In genomic region chr17:50707296-50708049, GRCh38 we compare ENCODE assay signal across 1 cellular context.
TF ChIP-seq lines count a peak whose summit lies in the region.

A gene with protein sequence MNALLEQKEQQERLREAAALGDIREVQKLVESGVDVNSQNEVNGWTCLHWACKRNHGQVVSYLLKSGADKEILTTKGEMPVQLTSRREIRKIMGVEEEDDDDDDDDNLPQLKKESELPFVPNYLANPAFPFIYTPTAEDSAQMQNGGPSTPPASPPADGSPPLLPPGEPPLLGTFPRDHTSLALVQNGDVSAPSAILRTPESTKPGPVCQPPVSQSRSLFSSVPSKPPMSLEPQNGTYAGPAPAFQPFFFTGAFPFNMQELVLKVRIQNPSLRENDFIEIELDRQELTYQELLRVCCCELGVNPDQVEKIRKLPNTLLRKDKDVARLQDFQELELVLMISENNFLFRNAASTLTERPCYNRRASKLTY (minus strand): TSS chr17:50707914. CDS start chr17:50707654, 260 bp downstream.

TF ChIP-seq in K562, 482 proteins besides CTCF, POLR2A, EP300 and RAD21 (continued from another document and continues in another):
- TF ChIP-seq TCF7 (IDR thresholded peaks at IDR 0.05; ENCODE audit: borderline replicate concordance) (peak; percentile 44; the same call in 1 of the 2 replicates), TSHZ1 (CRISPR knock-in tag; IDR thresholded peaks at IDR 0.05) (no peak), MTA2 (IDR thresholded peaks at IDR 0.05; ENCODE audit: low read depth) (no peak), RBM14 (IDR thresholded peaks at IDR 0.05; ENCODE audit: borderline replicate concordance, insufficient read depth, low read depth, low read length) (no peak), RBM25 (IDR thresholded peaks at IDR 0.05; ENCODE audit: low read depth, low read length, severe bottlenecking) (peak; percentile 38), ZNF717 (CRISPR knock-in tag; IDR thresholded peaks at IDR 0.05) (no peak), BCOR (IDR thresholded peaks at IDR 0.05) (0 out of 2 replicates have a peak, but pooled peaks have one; percentile 35), ARID3B (CRISPR knock-in tag; IDR thresholded peaks at IDR 0.05; ENCODE audit: borderline replicate concordance) (no peak), SMARCA5 (IDR thresholded peaks at IDR 0.05) (no peak), GABPB1 (CRISPR knock-in tag; IDR thresholded peaks at IDR 0.05) (peak; percentile 95), XRCC5 (IDR thresholded peaks at IDR 0.05; ENCODE audit: low read depth, low read length) (peak; percentile 96), ZBTB9 (CRISPR knock-in tag; IDR thresholded peaks at IDR 0.05) (no peak; the same call in 1 of the 2 replicates), ZNF592 (IDR thresholded peaks at IDR 0.05) (peak; percentile 44), ERF (CRISPR knock-in tag; IDR thresholded peaks at IDR 0.05) (0 out of 2 replicates have a peak, but pooled peaks have one; percentile 14), HNRNPUL1 (IDR thresholded peaks at IDR 0.05; ENCODE audit: low read length) (no peak), BCLAF1 (IDR thresholded peaks at IDR 0.05; ENCODE audit: borderline replicate concordance in 1 of 2, control insufficient read depth in 1 of 2, low read depth in 2 of 2, low read length in 1 of 2) (peak in 1 of 2 experiments; percentile 98; a peak in 2 of 4 replicates), RFX1 (IDR thresholded peaks at IDR 0.05) (no peak), ZNF3 (CRISPR knock-in tag; IDR thresholded peaks at IDR 0.05) (no peak), E2F4 (CRISPR knock-in tag; IDR thresholded peaks at IDR 0.05; ENCODE audit: low read depth) (no peak), ZNF311 (CRISPR knock-in tag; IDR thresholded peaks at IDR 0.05) (no peak), NR2C2 (CRISPR knock-in tag; IDR thresholded peaks at IDR 0.05) (no peak), NR2C2 (tag; IDR thresholded peaks at IDR 0.05) (peak; percentile 90), ZNF347 (CRISPR knock-in tag; IDR thresholded peaks at IDR 0.05; ENCODE audit: low read depth) (no peak), E4F1 (CRISPR knock-in tag; IDR thresholded peaks at IDR 0.05; ENCODE audit: borderline replicate concordance) (no peak), THRAP3 (IDR thresholded peaks at IDR 0.05; ENCODE audit: borderline replicate concordance) (no peak), RAD51 (IDR thresholded peaks at IDR 0.05; ENCODE audit: borderline replicate concordance, low read depth) (peak; percentile 35; the same call in 1 of the 2 replicates)
- TF ChIP-seq, protein P1, sequence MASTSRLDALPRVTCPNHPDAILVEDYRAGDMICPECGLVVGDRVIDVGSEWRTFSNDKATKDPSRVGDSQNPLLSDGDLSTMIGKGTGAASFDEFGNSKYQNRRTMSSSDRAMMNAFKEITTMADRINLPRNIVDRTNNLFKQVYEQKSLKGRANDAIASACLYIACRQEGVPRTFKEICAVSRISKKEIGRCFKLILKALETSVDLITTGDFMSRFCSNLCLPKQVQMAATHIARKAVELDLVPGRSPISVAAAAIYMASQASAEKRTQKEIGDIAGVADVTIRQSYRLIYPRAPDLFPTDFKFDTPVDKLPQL (IDR thresholded peaks at IDR 0.05; ENCODE audit: extremely low read depth, insufficient read length), result no peak
- TF ChIP-seq, protein P2, sequence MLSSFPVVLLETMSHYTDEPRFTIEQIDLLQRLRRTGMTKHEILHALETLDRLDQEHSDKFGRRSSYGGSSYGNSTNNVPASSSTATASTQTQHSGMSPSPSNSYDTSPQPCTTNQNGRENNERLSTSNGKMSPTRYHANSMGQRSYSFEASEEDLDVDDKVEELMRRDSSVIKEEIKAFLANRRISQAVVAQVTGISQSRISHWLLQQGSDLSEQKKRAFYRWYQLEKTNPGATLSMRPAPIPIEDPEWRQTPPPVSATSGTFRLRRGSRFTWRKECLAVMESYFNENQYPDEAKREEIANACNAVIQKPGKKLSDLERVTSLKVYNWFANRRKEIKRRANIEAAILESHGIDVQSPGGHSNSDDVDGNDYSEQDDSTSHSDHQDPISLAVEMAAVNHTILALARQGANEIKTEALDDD (IDR thresholded peaks at IDR 0.05), result no peak
- TF ChIP-seq, protein P3, sequence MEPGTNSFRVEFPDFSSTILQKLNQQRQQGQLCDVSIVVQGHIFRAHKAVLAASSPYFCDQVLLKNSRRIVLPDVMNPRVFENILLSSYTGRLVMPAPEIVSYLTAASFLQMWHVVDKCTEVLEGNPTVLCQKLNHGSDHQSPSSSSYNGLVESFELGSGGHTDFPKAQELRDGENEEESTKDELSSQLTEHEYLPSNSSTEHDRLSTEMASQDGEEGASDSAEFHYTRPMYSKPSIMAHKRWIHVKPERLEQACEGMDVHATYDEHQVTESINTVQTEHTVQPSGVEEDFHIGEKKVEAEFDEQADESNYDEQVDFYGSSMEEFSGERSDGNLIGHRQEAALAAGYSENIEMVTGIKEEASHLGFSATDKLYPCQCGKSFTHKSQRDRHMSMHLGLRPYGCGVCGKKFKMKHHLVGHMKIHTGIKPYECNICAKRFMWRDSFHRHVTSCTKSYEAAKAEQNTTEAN (CRISPR knock-in tag; IDR thresholded peaks at IDR 0.05), result no peak
- TF ChIP-seq, protein P4, sequence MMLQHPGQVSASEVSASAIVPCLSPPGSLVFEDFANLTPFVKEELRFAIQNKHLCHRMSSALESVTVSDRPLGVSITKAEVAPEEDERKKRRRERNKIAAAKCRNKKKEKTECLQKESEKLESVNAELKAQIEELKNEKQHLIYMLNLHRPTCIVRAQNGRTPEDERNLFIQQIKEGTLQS (IDR thresholded peaks at IDR 0.05), result peak; percentile 88
- TF ChIP-seq, protein P4 (CRISPR knock-in tag; conservative IDR thresholded peaks at IDR 0.05), result peak; percentile 95
